ENCODE assay signal across 27 cellular contexts in the genomic region with DNA sequence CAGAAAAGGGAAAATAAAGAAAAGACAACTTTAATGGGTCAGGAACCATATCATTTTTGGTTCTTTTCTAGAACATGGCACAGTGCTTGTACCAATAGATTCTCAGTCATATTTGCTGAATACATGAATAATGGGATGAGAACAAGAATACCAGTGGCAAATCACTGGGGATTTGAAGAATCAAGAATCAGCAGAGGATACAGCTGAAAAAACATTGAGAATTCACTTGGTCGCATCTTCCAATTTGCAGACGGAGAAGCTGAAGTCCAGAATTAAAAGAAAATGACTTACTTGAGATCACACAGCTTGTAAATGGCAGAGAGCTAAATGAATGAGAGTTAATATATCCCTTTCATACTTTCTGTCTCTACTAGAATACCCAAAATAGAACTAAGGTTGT.
"Had no signal": no experiment of that assay in that cellular context is flagged by ENCODE, and none has a peak within 500 bp of the region (broad histone marks: within the 10 kb centered on the region; RNA-seq: fewer than 3 reads in every experiment).

No MANE protein-coding gene starts in this region.

- H3K4me2 ChIP-seq: neural progenitor cell, smooth muscle cell had no signal

- H3K4me1 ChIP-seq: neural progenitor cell, parathyroid adenoma, psoas muscle, right lobe of liver, sigmoid colon, suprapubic skin, testis, tibial artery, transverse colon, vagina had no signal

- DNase-seq: naive thymus-derived CD4-positive, alpha-beta T cell; natural killer cell; occipital lobe; ovary; posterior cingulate gyrus; psoas muscle; right cardiac atrium; right lobe of liver; sigmoid colon; stimulated activated CD4-positive, alpha-beta T cell treated with anti-CD3 and anti-CD28 coated beads, Interleukin-15, amount 100 ng/mL, for 24 hours; stimulated activated CD4-positive, alpha-beta T cell treated with anti-CD3 and anti-CD28 coated beads, Interleukin-2, amount 100 ng/mL, for 24 hours; stimulated activated CD4-positive, alpha-beta T cell treated with anti-CD3 and anti-CD28 coated beads, Interleukin-2, amount 100 ng/mL, for 48 hours; stimulated activated CD4-positive, alpha-beta T cell treated with anti-CD3 and anti-CD28 coated beads, Interleukin-4, amount 100 ng/mL, for 24 hours; stimulated activated naive B cell treated with anti-CD40 and anti-IgM and Interleukin-4, amounts not matched to agents 10 μg/mL and 1 μg/mL and 100 μg/mL, for 72 hours; stimulated activated naive CD8-positive, alpha-beta T cell treated with anti-CD3 and anti-CD28 coated beads, Interleukin-15, amount 100 ng/mL, for 72 hours; stimulated activated naive CD8-positive, alpha-beta T cell treated with anti-CD3 and anti-CD28 coated beads, Interleukin-15, Interleukin-2, amounts not matched to agents 100 U/mL and 50 U/mL, for 24 hours; substantia nigra; testis; tibial artery; transverse colon had no signal

- H2AFZ ChIP-seq: neural progenitor cell, parathyroid adenoma had no signal

- H3K36me3 ChIP-seq: neural progenitor cell, ovary, right lobe of liver, sigmoid colon, suprapubic skin, tibial artery, transverse colon, vagina had no signal

- ATAC-seq: naive thymus-derived CD4-positive, alpha-beta T cell; natural killer cell; psoas muscle; right cardiac atrium; right lobe of liver; stimulated activated effector memory CD8-positive, alpha-beta T cell treated with anti-CD3 and anti-CD28 coated beads, Interleukin-12 subunit alpha, Interleukin-12 subunit beta, amount 100 ng/mL, for 72 hours; stimulated activated naive B cell treated with anti-CD40 and anti-IgM and Interleukin-4, amounts not matched to agents 10 μg/mL and 1 μg/mL and 100 μg/mL, for 72 hours; stimulated activated naive CD8-positive, alpha-beta T cell treated with anti-CD3 and anti-CD28 coated beads, Interleukin-15, amount 100 ng/mL, for 72 hours; stimulated activated naive CD8-positive, alpha-beta T cell treated with anti-CD3 and anti-CD28 coated beads, Interleukin-15, Interleukin-2, amounts not matched to agents 100 U/mL and 50 U/mL, for 24 hours had no signal

- H3K9ac ChIP-seq: neural progenitor cell, parathyroid adenoma had no signal

- H3K27ac ChIP-seq: neural progenitor cell, ovary, parathyroid adenoma, psoas muscle, right lobe of liver, sigmoid colon, skin epidermis, suprapubic skin, testis, tibial artery, transverse colon, vagina had no signal

- H3K79me2 ChIP-seq: parathyroid adenoma had no signal

- H3K4me3 ChIP-seq: neural progenitor cell, ovary, psoas muscle, right lobe of liver, sigmoid colon, skin epidermis, smooth muscle cell, suprapubic skin, testis, tibial artery, transverse colon, vagina had no signal

- H3K27me3 ChIP-seq: neural progenitor cell, ovary, right lobe of liver, sigmoid colon, suprapubic skin, testis, tibial artery, transverse colon, vagina had no signal

- H3K9me3 ChIP-seq: ovary, psoas muscle, right lobe of liver, sigmoid colon, suprapubic skin, testis, tibial artery, transverse colon, vagina had no signal
